ENCODE assay signal across 9 cellular contexts in the genomic region with DNA sequence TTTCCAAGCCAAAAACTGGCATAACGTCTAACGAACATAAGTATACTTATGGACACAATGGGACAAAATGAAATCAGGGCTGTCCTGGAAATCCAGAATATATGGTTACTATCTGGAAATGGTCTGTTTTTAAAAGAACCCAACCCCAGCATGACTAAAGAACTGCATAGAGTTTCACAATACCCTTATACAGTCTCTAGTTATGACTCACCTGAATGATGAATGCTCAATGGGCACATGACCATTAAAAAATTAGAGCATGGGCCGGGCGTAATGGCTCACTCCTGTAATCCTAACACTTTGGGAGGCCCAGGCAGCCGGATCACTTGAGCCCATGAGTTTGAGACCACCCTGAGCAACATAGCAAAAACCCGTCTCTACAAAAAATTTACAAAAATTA. TPM values are rescaled to one million over a fixed set of nuclear protein-coding genes. Genes with fewer than 3 reads are reported as not detected.
DNase-seq lines count a peak whose midpoint lies in the region; ATAC-seq lines count a peak whose summit lies in the region.
"Had no signal": no experiment of that assay in that cellular context is flagged by ENCODE, and none has a peak within 500 bp of the region (broad histone marks: within the 10 kb centered on the region; RNA-seq: fewer than 3 reads in every experiment).

No MANE protein-coding gene starts in this region.

- 0 out of 2 replicates have a peak, but pooled peaks cover 3% of the 10 kb centered on the region for H3K36me3 ChIP-seq in MG63

- H3K27me3 ChIP-seq in MG63 = no peaks in the 10 kb centered on the region

- H3K9me3 ChIP-seq in MG63 = no peaks in the 10 kb centered on the region

- ATAC-seq in GM18868 (IDR thresholded peaks at IDR 0.05; ENCODE audit: unreplicated experiment) (peak; percentile 84), HG03097 (IDR thresholded peaks at IDR 0.05; ENCODE audit: low FRiP score, unreplicated experiment) (no peak)
- ATAC-seq: GM23338 had no signal

- H3K4me3 ChIP-seq in MG63 = no peak overlapping the region
- H3K4me3 ChIP-seq: GM23338 had no signal

- DNase-seq in MG63 (peak; percentile 41), dedifferentiated amniotic fluid mesenchymal stem cell (ENCODE audit: extremely low spot score) (peak; percentile 63), renal cortical epithelial cell (ENCODE audit: low read depth) (peak; percentile 91), iPS-NIHi11 (ENCODE audit: low spot score) (no peak), NCI-H146 (lab: John Stamatoyannopoulos, UW) (no peak)
- DNase-seq: right cardiac atrium had no signal

RNA-seq across cellular contexts. Expression of gene AMMECR1, which starts 31.8 kb away (rescaled TPM):
- total RNA-seq in MG63 (2014; rRNA removed; shearing (Covaris generic); ENCODE audit: low replicate concordance) = 9.5 and 11.4 TPM in 2 replicates
- total RNA-seq in renal cortical epithelial cell = 21.2 and 37.9 TPM in 2 replicates

Comparison
In these comparisons a context has a peak if more than half of its experiments do, and no peak if none do; other contexts are left out.
1. DNase-seq: peak in MG63 (single experiment), dedifferentiated amniotic fluid mesenchymal stem cell (single experiment) and renal cortical epithelial cell (single experiment); none in iPS-NIHi11 (single experiment) and NCI-H146 (single experiment).